ENCODE assay signal across 22 cellular contexts in the genomic region with DNA sequence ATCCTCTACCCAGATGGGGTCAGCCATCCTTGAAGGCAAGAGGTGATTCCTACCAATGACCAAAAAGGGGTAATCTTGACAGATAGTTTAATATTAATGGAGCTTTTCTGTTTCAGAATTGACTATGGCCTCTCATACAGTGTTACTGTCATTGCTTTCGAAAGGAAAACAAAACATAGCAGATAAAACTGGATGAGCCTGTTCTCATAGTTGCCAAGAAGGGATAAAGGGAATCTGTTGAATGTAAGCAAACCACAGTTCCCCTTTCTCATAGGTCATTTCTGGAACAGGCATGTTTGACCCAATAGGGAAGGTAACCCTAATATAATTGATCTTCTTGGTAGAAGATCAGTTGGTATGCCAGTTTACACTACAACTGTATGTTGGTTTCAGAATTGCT. TPM values are rescaled to one million over a fixed set of nuclear protein-coding genes. Genes with fewer than 3 reads are reported as not detected.
A peak's percentile ranks its signal among the peaks of the same experiment; 100 is the strongest.
DNase-seq lines count a peak whose midpoint lies in the region; ATAC-seq and TF ChIP-seq lines count a peak whose summit lies in the region.
"Had no signal": no experiment of that assay in that cellular context is flagged by ENCODE, and none has a peak within 500 bp of the region (broad histone marks: within the 10 kb centered on the region; RNA-seq: fewer than 3 reads in every experiment).

No MANE protein-coding gene starts in this region.

- peak overlapping the region; percentile 21 for H3K27ac Mint-ChIP-seq in stimulated activated naive CD8-positive, alpha-beta T cell treated with anti-CD3 and anti-CD28 coated beads, Interleukin-15, Interleukin-2, amounts not matched to agents 100 ng/mL and 50 ng/mL, for 24 hours
- H3K27ac Mint-ChIP-seq: neural progenitor cell; T-helper 1 cell treated with Interleukin-12 subunit alpha and Interleukin-12 subunit beta and Interleukin-4 antibody, amounts not matched to agents 30 μg/mL and 1 μg/mL, for 36 hours had no signal

- no peaks in the 10 kb centered on the region for H3K36me3 Mint-ChIP-seq in stimulated activated naive CD8-positive, alpha-beta T cell treated with anti-CD3 and anti-CD28 coated beads, Interleukin-15, Interleukin-2, amounts not matched to agents 100 ng/mL and 50 ng/mL, for 24 hours (ENCODE audit: low read depth)

- no peak for TF ChIP-seq CTCF in choroid plexus epithelial cell (conservative IDR thresholded peaks at IDR 0.05; ENCODE audit: low read depth, low read length)
- TF ChIP-seq CTCF in left lung (IDR thresholded peaks at IDR 0.05): no peak
- no peak for TF ChIP-seq CTCF in upper lobe of right lung (IDR thresholded peaks at IDR 0.05)

- no peak for DNase-seq in stimulated activated naive CD8-positive, alpha-beta T cell treated with anti-CD3 and anti-CD28 coated beads, Interleukin-15, Interleukin-2, amounts not matched to agents 100 U/mL and 50 U/mL, for 24 hours
- DNase-seq in choroid plexus epithelial cell (ENCODE audit: low read depth) (peak; percentile 37), left lung (no peak), upper lobe of right lung (no peak), AG08395 (ENCODE audit: low spot score) (no peak), MG63 (no peak), head of caudate nucleus (no peak)
- DNase-seq: activated CD4-positive, alpha-beta T cell treated with anti-CD3 and anti-CD28 coated beads, Interleukin-2, amount 50 U/mL, for 1 hour; amniotic stem cell; C1 segment of cervical spinal cord; dorsolateral prefrontal cortex; erythroblast; NCI-H1436 treated with DMSO at 0.1 percent for 48 hours; NCI-H2171 treated with DMSO at 0.1 percent for 48 hours; stimulated activated CD4-positive, alpha-beta T cell treated with anti-CD3 and anti-CD28 coated beads, Interleukin-12 subunit alpha, Interleukin-12 subunit beta, amount 100 ng/mL, for 4 hours; stimulated activated CD8-positive, alpha-beta memory T cell treated with anti-CD3 and anti-CD28 coated beads, Interleukin-4, amount 100 ng/mL, for 48 hours; WERI-Rb-1 had no signal

- H3K27ac ChIP-seq in left lung: peak overlapping the region in 1 of 2 donors; percentile 54
- no peak overlapping the region for H3K27ac ChIP-seq in upper lobe of right lung
- H3K27ac ChIP-seq: neural progenitor cell, SJSA1, WERI-Rb-1 had no signal

- H3K4me1 Mint-ChIP-seq in stimulated activated naive CD8-positive, alpha-beta T cell treated with anti-CD3 and anti-CD28 coated beads, Interleukin-15, Interleukin-2, amounts not matched to agents 100 ng/mL and 50 ng/mL, for 24 hours (ENCODE audit: low read depth): peaks cover 14% of the 10 kb centered on the region

- H3K9me3 ChIP-seq in left lung (no peaks in the 10 kb centered on the region), upper lobe of right lung (no peaks in the 10 kb centered on the region), MG63 (no peaks in the 10 kb centered on the region)
- H3K9me3 ChIP-seq: SJSA1 had no signal

- peaks cover 4% of the 10 kb centered on the region for H3K9me3 Mint-ChIP-seq in stimulated activated naive CD8-positive, alpha-beta T cell treated with anti-CD3 and anti-CD28 coated beads, Interleukin-15, Interleukin-2, amounts not matched to agents 100 ng/mL and 50 ng/mL, for 24 hours

- H3K4me3 ChIP-seq in choroid plexus epithelial cell (ENCODE audit: low read depth, low read length) (peak overlapping the region; percentile 79), left lung (peak overlapping the region; percentile 12 to 41), upper lobe of right lung (peak overlapping the region; percentile 48), MG63 (no peak overlapping the region)
- H3K4me3 ChIP-seq: neural progenitor cell, SJSA1 had no signal

- H3K36me3 ChIP-seq in left lung (no peaks in the 10 kb centered on the region), upper lobe of right lung (no peaks in the 10 kb centered on the region), MG63 (no peaks in the 10 kb centered on the region)
- H3K36me3 ChIP-seq: neural progenitor cell, SJSA1, WERI-Rb-1 had no signal

- intact Hi-C loops in left lung (cut with DNase I) (no loop called here), upper lobe of right lung (cut with DNase I) (no loop called here), head of caudate nucleus (cut with DNase I) (no loop called here)

- peak overlapping the region; percentile 28 for H3K4me3 Mint-ChIP-seq in stimulated activated naive CD8-positive, alpha-beta T cell treated with anti-CD3 and anti-CD28 coated beads, Interleukin-15, Interleukin-2, amounts not matched to agents 100 ng/mL and 50 ng/mL, for 24 hours
- H3K4me3 Mint-ChIP-seq: T-helper 1 cell treated with Interleukin-12 subunit alpha and Interleukin-12 subunit beta and Interleukin-4 antibody, amounts not matched to agents 30 μg/mL and 1 μg/mL, for 36 hours had no signal

- H3K27me3 ChIP-seq in left lung (peaks cover 0 to 9% of the 10 kb centered on the region in 2 donors), upper lobe of right lung (no peaks in the 10 kb centered on the region), MG63 (no peaks in the 10 kb centered on the region)
- H3K27me3 ChIP-seq: SJSA1 had no signal

- H3K27me3 Mint-ChIP-seq in stimulated activated naive CD8-positive, alpha-beta T cell treated with anti-CD3 and anti-CD28 coated beads, Interleukin-15, Interleukin-2, amounts not matched to agents 100 ng/mL and 50 ng/mL, for 24 hours: peaks cover 31% of the 10 kb centered on the region

- H3K4me1 ChIP-seq in left lung (peaks cover 0 to 6% of the 10 kb centered on the region in 2 donors), upper lobe of right lung (no peaks in the 10 kb centered on the region)

- ATAC-seq in stimulated activated naive CD8-positive, alpha-beta T cell treated with anti-CD3 and anti-CD28 coated beads, Interleukin-15, Interleukin-2, amounts not matched to agents 100 U/mL and 50 U/mL, for 24 hours: no peak
- no peak for ATAC-seq in left lung
- ATAC-seq in upper lobe of right lung: no peak
- ATAC-seq: Panc1 had no signal

RNA-seq across cellular contexts. Expression of a gene that starts 1.6 kb away (rescaled TPM):
- 10 to 100 TPM; 57.9 to 66.6 TPM for total RNA-seq in left lung
- total RNA-seq in upper lobe of right lung: 22.2 TPM
- total RNA-seq in MG63 (2014; rRNA removed; shearing (Covaris generic); ENCODE audit: low replicate concordance): not detected in 2 replicates

Comparison
In these comparisons a context has a peak if more than half of its experiments do, and no peak if none do; other contexts are left out.
1. RNA of a gene that starts 1.6 kb away (total RNA-seq): 57.9 to 66.6 TPM in left lung and 22.2 TPM in upper lobe of right lung (single experiment); not detected in MG63; every median in the first group is over 10 times any median in the second.